9 cellular contexts compared by ENCODE assay signal in genomic region chr1:1212780-1213152, GRCh38. TPM values are rescaled to one million over a fixed set of nuclear protein-coding genes. Genes with fewer than 3 reads are reported as not detected.
A peak's percentile ranks its signal among the peaks of the same experiment; 100 is the strongest.
DNase-seq lines count a peak whose midpoint lies in the region; ATAC-seq and TF ChIP-seq lines count a peak whose summit lies in the region.
"Had no signal": no experiment of that assay in that cellular context is flagged by ENCODE, and none has a peak within 500 bp of the region (broad histone marks: within the 10 kb centered on the region; RNA-seq: fewer than 3 reads in every experiment).

No MANE protein-coding gene starts in this region.

- peaks cover 60% of the 10 kb centered on the region for H3K36me3 Mint-ChIP-seq in activated CD4-positive, alpha-beta T cell treated with anti-CD3 and anti-CD28 coated beads, Interleukin-2, amount 10 ng/mL, durations not matched to agents 24 days and 14 days (ENCODE audit: low read depth)

- ATAC-seq in gastroesophageal sphincter, result peak; percentile 26
- no peak for ATAC-seq in omental fat pad (ENCODE audit: low FRiP score)

- H3K4me1 ChIP-seq in gastroesophageal sphincter, result peaks cover 0 to 33% (median 0%) of the 10 kb centered on the region in 3 donors
- peaks cover 8% of the 10 kb centered on the region for H3K4me1 ChIP-seq in testis

- peak overlapping the region; percentile 81 for H3K4me3 Mint-ChIP-seq in activated CD4-positive, alpha-beta T cell treated with anti-CD3 and anti-CD28 coated beads, Interleukin-2, amount 10 ng/mL, durations not matched to agents 24 days and 14 days

- H3K36me3 ChIP-seq in gastroesophageal sphincter, result peaks cover 0 to 27% of the 10 kb centered on the region in 2 donors
- H3K36me3 ChIP-seq in testis (ENCODE audit: low read depth, missing control alignments), result no peaks in the 10 kb centered on the region

- peak overlapping the region; percentile 84 for H3K27ac Mint-ChIP-seq in activated CD4-positive, alpha-beta T cell treated with anti-CD3 and anti-CD28 coated beads, Interleukin-2, amount 10 ng/mL, durations not matched to agents 24 days and 14 days

- intact Hi-C loops in activated CD4-positive, alpha-beta T cell treated with anti-CD3 and anti-CD28 coated beads, Interleukin-2, amount 10 ng/mL, durations not matched to agents 24 days and 14 days (cut with micrococcal nuclease), result loop anchor here (10.0 kb wide), 1 partner anchor 198 kb away; the partner anchor contains the start of gene ISG15
- intact Hi-C loops in testis (cut with DNase I; ENCODE audit: low total_unique reads), result no loop called here

- no peak for TF ChIP-seq EP300 in gastroesophageal sphincter (IDR thresholded peaks at IDR 0.05)

- H3K27ac ChIP-seq in gastroesophageal sphincter, result peak overlapping the region in 1 of 4 donors; percentile 38
- no peak overlapping the region for H3K27ac ChIP-seq in testis

- H3K9me3 ChIP-seq in gastroesophageal sphincter (no peaks in the 10 kb centered on the region), testis (no peaks in the 10 kb centered on the region)

- DNase-seq in activated CD4-positive, alpha-beta T cell treated with anti-CD3 and anti-CD28 coated beads, Interleukin-2, amount 10 ng/mL, durations not matched to agents 24 days and 14 days, result peak; percentile 87
- DNase-seq in stimulated activated CD4-positive, alpha-beta T cell treated with anti-CD3 and anti-CD28 coated beads, Interleukin-4, amount 100 ng/mL, for 24 hours, result peak; percentile 51
- DNase-seq in KG1 (lab: John Stamatoyannopoulos, UW), result no peak
- no peak for DNase-seq in testis
- no peak for DNase-seq in omental fat pad (ENCODE audit: low spot score)
- DNase-seq in NCI-H128 (lab: John Stamatoyannopoulos, UW; ENCODE audit: unreplicated experiment), result no peak

- peaks cover 54% of the 10 kb centered on the region for H3K4me1 Mint-ChIP-seq in activated CD4-positive, alpha-beta T cell treated with anti-CD3 and anti-CD28 coated beads, Interleukin-2, amount 10 ng/mL, durations not matched to agents 24 days and 14 days

- TF ChIP-seq POLR2A in GM19099 (IDR thresholded peaks at IDR 0.05; ENCODE audit: extremely low read depth, insufficient read length, low read depth) (peak; percentile 41), gastroesophageal sphincter (IDR thresholded peaks at IDR 0.05) (no peak), testis (IDR thresholded peaks at IDR 0.05) (no peak)

- peaks cover 12% of the 10 kb centered on the region for H3K27me3 ChIP-seq in gastroesophageal sphincter
- H3K27me3 ChIP-seq in testis, result no peaks in the 10 kb centered on the region

- no CpG with 5 or more reads among the region's 18 CpGs for WGBS in gastroesophageal sphincter (ENCODE audit: low coverage in 1 of 2), 2 donors
- WGBS in testis, 2 donors, result 72% methylated on average over 14 of the region's 18 CpGs; no CpG with 5 or more reads in 1 of the 2 donors

- no peaks in the 10 kb centered on the region for H3K9me3 Mint-ChIP-seq in activated CD4-positive, alpha-beta T cell treated with anti-CD3 and anti-CD28 coated beads, Interleukin-2, amount 10 ng/mL, durations not matched to agents 24 days and 14 days

- H3K4me3 ChIP-seq in gastroesophageal sphincter (peak overlapping the region in 1 of 2 donors; percentile 40), testis (no peak overlapping the region)

- TF ChIP-seq CTCF in gastroesophageal sphincter (IDR thresholded peaks at IDR 0.05) (no peak), testis (IDR thresholded peaks at IDR 0.05) (no peak), omental fat pad (IDR thresholded peaks at IDR 0.05) (no peak)

- no peaks in the 10 kb centered on the region for H3K27me3 Mint-ChIP-seq in activated CD4-positive, alpha-beta T cell treated with anti-CD3 and anti-CD28 coated beads, Interleukin-2, amount 10 ng/mL, durations not matched to agents 24 days and 14 days

RNA-seq across cellular contexts. Expression of gene TNFRSF4, which starts 1.2 kb away (rescaled TPM):
- total RNA-seq in activated CD4-positive, alpha-beta T cell treated with anti-CD3 and anti-CD28 coated beads, Interleukin-2, amount 10 ng/mL, durations not matched to agents 24 days and 14 days, result 692 and 702 TPM in 2 replicates
- total RNA-seq in gastroesophageal sphincter, result 1 to 10 TPM in 3 of 4 donors, under 1 TPM in 1; 0.93 to 1.6 (median 1.3) TPM
- total RNA-seq in testis, result 1 to 10 TPM in 1 of 2 donors, under 1 TPM in 1; 0.87 to 1.4 TPM
- polyA plus RNA-seq in testis (ENCODE audit: insufficient read depth, low read depth, low replicate concordance), result 0.80 TPM
- total RNA-seq in omental fat pad, result 10 to 100 TPM in 1 of 4 donors, 1 to 10 TPM in 3; 2.4 to 10.7 (median 5.9) TPM

RNA-seq across cellular contexts. Expression of gene TNFRSF18, which starts 6.4 kb away (rescaled TPM):
- 250 and 254 TPM in 2 replicates for total RNA-seq in activated CD4-positive, alpha-beta T cell treated with anti-CD3 and anti-CD28 coated beads, Interleukin-2, amount 10 ng/mL, durations not matched to agents 24 days and 14 days
- total RNA-seq in gastroesophageal sphincter, result 1 to 10 TPM in 1 of 4 donors, under 1 TPM in 1, not detected in 2; 0.35 to 2.2 TPM
- not detected for total RNA-seq in testis
- 0.67 TPM for polyA plus RNA-seq in testis (ENCODE audit: insufficient read depth, low read depth, low replicate concordance)
- total RNA-seq in omental fat pad, result 1 to 10 TPM in 2 of 4 donors, under 1 TPM in 1, not detected in 1; 0.44 to 2.8 (median 1.7) TPM
- total RNA-seq: pulmonary artery endothelial cell had no signal

RNA-seq across cellular contexts. Expression of gene SDF4, which starts 19.0 kb away (rescaled TPM):
- 175 and 194 TPM in 2 replicates for total RNA-seq in activated CD4-positive, alpha-beta T cell treated with anti-CD3 and anti-CD28 coated beads, Interleukin-2, amount 10 ng/mL, durations not matched to agents 24 days and 14 days
- total RNA-seq in gastroesophageal sphincter, result 100 to 1,000 TPM in 2 of 4 donors, 10 to 100 TPM in 2; 84.2 to 115 (median 93.9) TPM
- 100 to 1,000 TPM; 146 to 158 TPM for total RNA-seq in testis
- polyA plus RNA-seq in testis (ENCODE audit: insufficient read depth, low read depth, low replicate concordance), result 167 TPM
- 100 to 1,000 TPM in 2 of 4 donors, 10 to 100 TPM in 2; 78.3 to 122 (median 98.8) TPM for total RNA-seq in omental fat pad

RNA-seq across cellular contexts. Expression of gene B3GALT6, which starts 19.3 kb away (rescaled TPM):
- 42.5 and 43.2 TPM in 2 replicates for total RNA-seq in activated CD4-positive, alpha-beta T cell treated with anti-CD3 and anti-CD28 coated beads, Interleukin-2, amount 10 ng/mL, durations not matched to agents 24 days and 14 days
- total RNA-seq in gastroesophageal sphincter (10 to 100 TPM; 12.3 to 24.1 (median 15.0) TPM), testis (10 to 100 TPM; 26.1 to 37.3 TPM), omental fat pad (10 to 100 TPM; 14.6 to 27.1 (median 22.1) TPM)
- 8.5 TPM for polyA plus RNA-seq in testis (ENCODE audit: insufficient read depth, low read depth, low replicate concordance)

RNA-seq across cellular contexts. Expression of gene C1QTNF12, which starts 33.8 kb away (rescaled TPM):
- 1.3 and 2.8 TPM in 2 replicates for total RNA-seq in activated CD4-positive, alpha-beta T cell treated with anti-CD3 and anti-CD28 coated beads, Interleukin-2, amount 10 ng/mL, durations not matched to agents 24 days and 14 days
- total RNA-seq in gastroesophageal sphincter, result 1 to 10 TPM in 3 of 4 donors, under 1 TPM in 1; 0.96 to 2.8 (median 1.7) TPM
- 1 to 10 TPM; 4.7 to 7.7 TPM for total RNA-seq in testis
- 2.7 TPM for polyA plus RNA-seq in testis (ENCODE audit: insufficient read depth, low read depth, low replicate concordance)
- total RNA-seq in omental fat pad, result 1 to 10 TPM in 3 of 4 donors, not detected in 1; 1.0 to 5.2 (median 1.8) TPM

Comparison
In these comparisons a context has a peak if more than half of its experiments do, and no peak if none do; other contexts are left out.
1. DNase-seq: peak in activated CD4-positive, alpha-beta T cell treated with anti-CD3 and anti-CD28 coated beads, Interleukin-2, amount 10 ng/mL, durations not matched to agents 24 days and 14 days (single experiment) and stimulated activated CD4-positive, alpha-beta T cell treated with anti-CD3 and anti-CD28 coated beads, Interleukin-4, amount 100 ng/mL, for 24 hours (single experiment); none in KG1 (single experiment), testis (single experiment), omental fat pad (single experiment) and NCI-H128 (single experiment).
2. RNA of gene TNFRSF4, which starts 1.2 kb away (total RNA-seq): 692 to 702 TPM in activated CD4-positive, alpha-beta T cell treated with anti-CD3 and anti-CD28 coated beads, Interleukin-2, amount 10 ng/mL, durations not matched to agents 24 days and 14 days; 2.4 to 10.7 TPM in omental fat pad, 0.87 to 1.4 TPM in testis and 0.93 to 1.6 TPM in gastroesophageal sphincter; every median in the first group is over 10 times any median in the second.
3. RNA of gene TNFRSF18, which starts 6.4 kb away (total RNA-seq): 250 to 254 TPM in activated CD4-positive, alpha-beta T cell treated with anti-CD3 and anti-CD28 coated beads, Interleukin-2, amount 10 ng/mL, durations not matched to agents 24 days and 14 days; 0.44 to 2.8 TPM in omental fat pad, 0.35 to 2.2 TPM in gastroesophageal sphincter and not detected in testis; every median in the first group is over 10 times any median in the second.